Comparison of ENCODE assay signal across 33 cellular contexts in genomic region chr1:50808296-50808695, GRCh38.
"Had no signal": no experiment of that assay in that cellular context is flagged by ENCODE, and none has a peak within 500 bp of the region (broad histone marks: within the 10 kb centered on the region; RNA-seq: fewer than 3 reads in every experiment).

No MANE protein-coding gene starts in this region.

- DNase-seq: naive B cell; naive thymus-derived CD8-positive, alpha-beta T cell; nephron progenitor cell; nucleus accumbens; ovary; posterior cingulate gyrus; psoas muscle; right cardiac atrium; spleen; stimulated activated CD4-positive, alpha-beta T cell treated with anti-CD3 and anti-CD28 coated beads, Interleukin-12 subunit alpha, Interleukin-12 subunit beta, amount 100 ng/mL, for 4 hours; stimulated activated CD4-positive, alpha-beta T cell treated with anti-CD3 and anti-CD28 coated beads, Interleukin-1b, Interleukin-23, amount 100 ng/mL, for 48 hours; stimulated activated CD4-positive, alpha-beta T cell treated with anti-CD3 and anti-CD28 coated beads, Interleukin-4, amount 100 ng/mL, for 1 hour; stimulated activated CD4-positive, alpha-beta T cell treated with anti-CD3 and anti-CD28 coated beads, Interleukin-4, amount 100 ng/mL, for 4 hours; stimulated activated CD8-positive, alpha-beta memory T cell treated with anti-CD3 and anti-CD28 coated beads, Interleukin-4, amount 100 ng/mL, for 48 hours; stimulated activated naive CD4-positive, alpha-beta T cell; stimulated activated naive CD8-positive, alpha-beta T cell treated with anti-CD3 and anti-CD28 coated beads, Interleukin-15, amount 100 ng/mL, for 72 hours; stimulated activated naive CD8-positive, alpha-beta T cell treated with anti-CD3 and anti-CD28 coated beads, Interleukin-15, Interleukin-2, amounts not matched to agents 100 U/mL and 50 U/mL, for 24 hours; substantia nigra; testis; tibial artery; transverse colon; upper lobe of right lung; uterus had no signal

- H3K27ac Mint-ChIP-seq: naive B cell; naive thymus-derived CD8-positive, alpha-beta T cell; nephron progenitor cell; progenitor cell of endocrine pancreas; stimulated activated memory B cell treated with anti-CD40 and anti-IgM and Interleukin-4, amounts not matched to agents 10 μg/mL and 1 μg/mL and 100 μg/mL, for 72 hours; stimulated activated naive CD8-positive, alpha-beta T cell treated with anti-CD3 and anti-CD28 coated beads, Interleukin-15, amount 100 ng/mL, for 72 hours; type B pancreatic cell had no signal

- H3K4me1 ChIP-seq: parathyroid adenoma, psoas muscle, spleen, suprapubic skin, testis, transverse colon, upper lobe of right lung, uterus had no signal

- H3K4me2 ChIP-seq: smooth muscle cell had no signal

- ATAC-seq: naive thymus-derived CD8-positive, alpha-beta T cell; psoas muscle; right cardiac atrium; sciatic nerve; stimulated activated memory B cell treated with anti-CD40 and anti-IgM and Interleukin-4, amounts not matched to agents 10 μg/mL and 1 μg/mL and 100 μg/mL, for 72 hours; stimulated activated naive CD8-positive, alpha-beta T cell treated with anti-CD3 and anti-CD28 coated beads, Interleukin-15, amount 100 ng/mL, for 72 hours; stimulated activated naive CD8-positive, alpha-beta T cell treated with anti-CD3 and anti-CD28 coated beads, Interleukin-15, Interleukin-2, amounts not matched to agents 100 U/mL and 50 U/mL, for 24 hours; upper lobe of right lung had no signal

- H3K36me3 ChIP-seq: neutrophil, ovary, spleen, suprapubic skin, tibial artery, upper lobe of right lung, uterus had no signal

- H3K4me3 ChIP-seq: ovary, psoas muscle, skin epidermis, smooth muscle cell, spleen, suprapubic skin, testis, tibial artery, transverse colon, upper lobe of right lung, uterus had no signal

- H3K27me3 Mint-ChIP-seq: naive B cell; naive thymus-derived CD8-positive, alpha-beta T cell; progenitor cell of endocrine pancreas; stimulated activated memory B cell treated with anti-CD40 and anti-IgM and Interleukin-4, amounts not matched to agents 10 μg/mL and 1 μg/mL and 100 μg/mL, for 72 hours; stimulated activated naive CD8-positive, alpha-beta T cell treated with anti-CD3 and anti-CD28 coated beads, Interleukin-15, amount 100 ng/mL, for 72 hours; type B pancreatic cell had no signal

- H2AFZ ChIP-seq: parathyroid adenoma had no signal

- H3K27ac ChIP-seq: neutrophil, ovary, parathyroid adenoma, psoas muscle, skin epidermis, spleen, suprapubic skin, testis, tibial artery, transverse colon, upper lobe of right lung, uterus had no signal

- H3K27me3 ChIP-seq: neutrophil, ovary, spleen, suprapubic skin, testis, tibial artery, transverse colon, upper lobe of right lung, uterus had no signal

- H3K9ac ChIP-seq: parathyroid adenoma had no signal

- H3K4me1 Mint-ChIP-seq: nephron progenitor cell, neural crest cell had no signal

- H3K4me3 Mint-ChIP-seq: naive B cell; nephron progenitor cell; neural crest cell; stimulated activated memory B cell treated with anti-CD40 and anti-IgM and Interleukin-4, amounts not matched to agents 10 μg/mL and 1 μg/mL and 100 μg/mL, for 72 hours; stimulated activated naive CD8-positive, alpha-beta T cell treated with anti-CD3 and anti-CD28 coated beads, Interleukin-15, amount 100 ng/mL, for 72 hours; type B pancreatic cell had no signal

- H3K9me3 ChIP-seq: neutrophil, ovary, testis had no signal
